In the genomic region with DNA sequence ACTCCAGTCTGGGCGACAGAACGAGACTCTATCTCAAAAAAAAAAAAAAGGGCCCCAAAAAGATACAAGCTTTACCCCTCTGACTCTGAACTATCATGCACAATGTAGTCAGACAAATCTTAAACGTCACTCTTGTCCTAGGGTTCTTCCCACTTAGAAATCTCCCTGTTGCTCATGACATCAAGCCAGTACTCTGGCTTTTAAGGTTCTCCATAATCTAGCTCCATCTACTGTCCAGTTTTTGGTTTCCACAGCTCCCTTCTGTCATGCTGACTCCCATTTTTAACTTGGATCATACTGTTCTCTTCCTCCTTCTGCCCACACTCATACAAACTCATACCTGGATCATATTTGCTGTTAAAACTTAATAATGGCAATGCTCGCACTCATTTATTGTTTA, we compare ENCODE assay signal across 1 cellular context.
TF ChIP-seq lines count a peak whose summit lies in the region.

No MANE protein-coding gene starts in this region.

TF ChIP-seq in GM23338, 12 proteins besides CTCF, POLR2A, EP300 and RAD21 (continued from another document):
- TF ChIP-seq, protein P1, sequence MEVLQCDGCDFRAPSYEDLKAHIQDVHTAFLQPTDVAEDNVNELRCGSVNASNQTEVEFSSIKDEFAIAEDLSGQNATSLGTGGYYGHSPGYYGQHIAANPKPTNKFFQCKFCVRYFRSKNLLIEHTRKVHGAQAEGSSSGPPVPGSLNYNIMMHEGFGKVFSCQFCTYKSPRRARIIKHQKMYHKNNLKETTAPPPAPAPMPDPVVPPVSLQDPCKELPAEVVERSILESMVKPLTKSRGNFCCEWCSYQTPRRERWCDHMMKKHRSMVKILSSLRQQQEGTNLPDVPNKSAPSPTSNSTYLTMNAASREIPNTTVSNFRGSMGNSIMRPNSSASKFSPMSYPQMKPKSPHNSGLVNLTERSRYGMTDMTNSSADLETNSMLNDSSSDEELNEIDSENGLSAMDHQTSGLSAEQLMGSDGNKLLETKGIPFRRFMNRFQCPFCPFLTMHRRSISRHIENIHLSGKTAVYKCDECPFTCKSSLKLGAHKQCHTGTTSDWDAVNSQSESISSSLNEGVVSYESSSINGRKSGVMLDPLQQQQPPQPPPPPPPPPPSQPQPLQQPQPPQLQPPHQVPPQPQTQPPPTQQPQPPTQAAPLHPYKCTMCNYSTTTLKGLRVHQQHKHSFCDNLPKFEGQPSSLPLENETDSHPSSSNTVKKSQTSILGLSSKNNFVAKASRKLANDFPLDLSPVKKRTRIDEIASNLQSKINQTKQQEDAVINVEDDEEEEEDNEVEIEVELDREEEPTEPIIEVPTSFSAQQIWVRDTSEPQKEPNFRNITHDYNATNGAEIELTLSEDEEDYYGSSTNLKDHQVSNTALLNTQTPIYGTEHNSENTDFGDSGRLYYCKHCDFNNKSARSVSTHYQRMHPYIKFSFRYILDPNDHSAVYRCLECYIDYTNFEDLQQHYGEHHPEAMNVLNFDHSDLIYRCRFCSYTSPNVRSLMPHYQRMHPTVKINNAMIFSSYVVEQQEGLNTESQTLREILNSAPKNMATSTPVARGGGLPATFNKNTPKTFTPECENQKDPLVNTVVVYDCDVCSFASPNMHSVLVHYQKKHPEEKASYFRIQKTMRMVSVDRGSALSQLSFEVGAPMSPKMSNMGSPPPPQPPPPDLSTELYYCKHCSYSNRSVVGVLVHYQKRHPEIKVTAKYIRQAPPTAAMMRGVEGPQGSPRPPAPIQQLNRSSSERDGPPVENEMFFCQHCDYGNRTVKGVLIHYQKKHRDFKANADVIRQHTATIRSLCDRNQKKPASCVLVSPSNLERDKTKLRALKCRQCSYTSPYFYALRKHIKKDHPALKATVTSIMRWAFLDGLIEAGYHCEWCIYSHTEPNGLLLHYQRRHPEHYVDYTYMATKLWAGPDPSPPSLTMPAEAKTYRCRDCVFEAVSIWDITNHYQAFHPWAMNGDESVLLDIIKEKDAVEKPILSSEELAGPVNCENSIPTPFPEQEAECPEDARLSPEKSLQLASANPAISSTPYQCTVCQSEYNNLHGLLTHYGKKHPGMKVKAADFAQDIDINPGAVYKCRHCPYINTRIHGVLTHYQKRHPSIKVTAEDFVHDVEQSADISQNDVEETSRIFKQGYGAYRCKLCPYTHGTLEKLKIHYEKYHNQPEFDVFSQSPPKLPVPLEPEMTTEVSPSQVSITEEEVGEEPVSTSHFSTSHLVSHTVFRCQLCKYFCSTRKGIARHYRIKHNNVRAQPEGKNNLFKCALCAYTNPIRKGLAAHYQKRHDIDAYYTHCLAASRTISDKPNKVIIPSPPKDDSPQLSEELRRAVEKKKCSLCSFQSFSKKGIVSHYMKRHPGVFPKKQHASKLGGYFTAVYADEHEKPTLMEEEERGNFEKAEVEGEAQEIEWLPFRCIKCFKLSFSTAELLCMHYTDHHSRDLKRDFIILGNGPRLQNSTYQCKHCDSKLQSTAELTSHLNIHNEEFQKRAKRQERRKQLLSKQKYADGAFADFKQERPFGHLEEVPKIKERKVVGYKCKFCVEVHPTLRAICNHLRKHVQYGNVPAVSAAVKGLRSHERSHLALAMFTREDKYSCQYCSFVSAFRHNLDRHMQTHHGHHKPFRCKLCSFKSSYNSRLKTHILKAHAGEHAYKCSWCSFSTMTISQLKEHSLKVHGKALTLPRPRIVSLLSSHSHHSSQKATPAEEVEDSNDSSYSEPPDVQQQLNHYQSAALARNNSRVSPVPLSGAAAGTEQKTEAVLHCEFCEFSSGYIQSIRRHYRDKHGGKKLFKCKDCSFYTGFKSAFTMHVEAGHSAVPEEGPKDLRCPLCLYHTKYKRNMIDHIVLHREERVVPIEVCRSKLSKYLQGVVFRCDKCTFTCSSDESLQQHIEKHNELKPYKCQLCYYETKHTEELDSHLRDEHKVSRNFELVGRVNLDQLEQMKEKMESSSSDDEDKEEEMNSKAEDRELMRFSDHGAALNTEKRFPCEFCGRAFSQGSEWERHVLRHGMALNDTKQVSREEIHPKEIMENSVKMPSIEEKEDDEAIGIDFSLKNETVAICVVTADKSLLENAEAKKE (CRISPR knock-in tag; IDR thresholded peaks at IDR 0.05), result no peak
- TF ChIP-seq POLR2AphosphoS5 (IDR thresholded peaks at IDR 0.05; ENCODE audit: low read depth) (no peak), ZNF331 (CRISPR knock-in tag; IDR thresholded peaks at IDR 0.05; ENCODE audit: low read depth) (no peak), EZH2 (IDR thresholded peaks at IDR 0.05; ENCODE audit: low read depth, unreplicated experiment) (no peak), ZNF114 (CRISPR knock-in tag; IDR thresholded peaks at IDR 0.05) (no peak), EZH2phosphoT487 (IDR thresholded peaks at IDR 0.05; ENCODE audit: unreplicated experiment) (no peak)
- TF ChIP-seq, protein P2, sequence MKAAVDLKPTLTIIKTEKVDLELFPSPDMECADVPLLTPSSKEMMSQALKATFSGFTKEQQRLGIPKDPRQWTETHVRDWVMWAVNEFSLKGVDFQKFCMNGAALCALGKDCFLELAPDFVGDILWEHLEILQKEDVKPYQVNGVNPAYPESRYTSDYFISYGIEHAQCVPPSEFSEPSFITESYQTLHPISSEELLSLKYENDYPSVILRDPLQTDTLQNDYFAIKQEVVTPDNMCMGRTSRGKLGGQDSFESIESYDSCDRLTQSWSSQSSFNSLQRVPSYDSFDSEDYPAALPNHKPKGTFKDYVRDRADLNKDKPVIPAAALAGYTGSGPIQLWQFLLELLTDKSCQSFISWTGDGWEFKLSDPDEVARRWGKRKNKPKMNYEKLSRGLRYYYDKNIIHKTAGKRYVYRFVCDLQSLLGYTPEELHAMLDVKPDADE (IDR thresholded peaks at IDR 0.05), result no peak
- TF ChIP-seq, protein P3, sequence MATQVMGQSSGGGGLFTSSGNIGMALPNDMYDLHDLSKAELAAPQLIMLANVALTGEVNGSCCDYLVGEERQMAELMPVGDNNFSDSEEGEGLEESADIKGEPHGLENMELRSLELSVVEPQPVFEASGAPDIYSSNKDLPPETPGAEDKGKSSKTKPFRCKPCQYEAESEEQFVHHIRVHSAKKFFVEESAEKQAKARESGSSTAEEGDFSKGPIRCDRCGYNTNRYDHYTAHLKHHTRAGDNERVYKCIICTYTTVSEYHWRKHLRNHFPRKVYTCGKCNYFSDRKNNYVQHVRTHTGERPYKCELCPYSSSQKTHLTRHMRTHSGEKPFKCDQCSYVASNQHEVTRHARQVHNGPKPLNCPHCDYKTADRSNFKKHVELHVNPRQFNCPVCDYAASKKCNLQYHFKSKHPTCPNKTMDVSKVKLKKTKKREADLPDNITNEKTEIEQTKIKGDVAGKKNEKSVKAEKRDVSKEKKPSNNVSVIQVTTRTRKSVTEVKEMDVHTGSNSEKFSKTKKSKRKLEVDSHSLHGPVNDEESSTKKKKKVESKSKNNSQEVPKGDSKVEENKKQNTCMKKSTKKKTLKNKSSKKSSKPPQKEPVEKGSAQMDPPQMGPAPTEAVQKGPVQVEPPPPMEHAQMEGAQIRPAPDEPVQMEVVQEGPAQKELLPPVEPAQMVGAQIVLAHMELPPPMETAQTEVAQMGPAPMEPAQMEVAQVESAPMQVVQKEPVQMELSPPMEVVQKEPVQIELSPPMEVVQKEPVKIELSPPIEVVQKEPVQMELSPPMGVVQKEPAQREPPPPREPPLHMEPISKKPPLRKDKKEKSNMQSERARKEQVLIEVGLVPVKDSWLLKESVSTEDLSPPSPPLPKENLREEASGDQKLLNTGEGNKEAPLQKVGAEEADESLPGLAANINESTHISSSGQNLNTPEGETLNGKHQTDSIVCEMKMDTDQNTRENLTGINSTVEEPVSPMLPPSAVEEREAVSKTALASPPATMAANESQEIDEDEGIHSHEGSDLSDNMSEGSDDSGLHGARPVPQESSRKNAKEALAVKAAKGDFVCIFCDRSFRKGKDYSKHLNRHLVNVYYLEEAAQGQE (IDR thresholded peaks at IDR 0.05; ENCODE audit: unreplicated experiment), result no peak
